Comparison of ENCODE assay signal across 1 cellular context in the genomic region with DNA sequence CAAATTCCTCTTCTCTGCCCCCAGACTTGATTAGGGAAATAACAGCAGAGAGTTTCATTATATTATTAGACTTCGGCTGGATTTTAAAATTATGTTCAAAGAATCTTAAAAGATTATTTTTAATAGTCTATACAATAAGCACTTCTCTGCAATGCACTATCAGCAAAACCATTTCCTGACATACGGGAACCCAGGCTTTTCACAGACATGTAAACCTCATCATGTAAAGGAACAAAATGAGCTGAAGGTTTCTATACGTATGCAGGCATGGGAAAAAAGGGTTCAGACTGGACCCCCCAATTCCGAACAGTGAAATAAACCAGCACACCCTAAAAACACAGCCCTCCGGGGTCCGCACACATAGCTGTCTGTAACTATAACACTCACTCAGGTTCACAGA.
TF ChIP-seq lines count a peak whose summit lies in the region.

No MANE protein-coding gene starts in this region.

TF ChIP-seq in GM12878, 131 proteins besides CTCF, POLR2A, EP300 and RAD21 (continued from another document):
- TF ChIP-seq, protein P1, sequence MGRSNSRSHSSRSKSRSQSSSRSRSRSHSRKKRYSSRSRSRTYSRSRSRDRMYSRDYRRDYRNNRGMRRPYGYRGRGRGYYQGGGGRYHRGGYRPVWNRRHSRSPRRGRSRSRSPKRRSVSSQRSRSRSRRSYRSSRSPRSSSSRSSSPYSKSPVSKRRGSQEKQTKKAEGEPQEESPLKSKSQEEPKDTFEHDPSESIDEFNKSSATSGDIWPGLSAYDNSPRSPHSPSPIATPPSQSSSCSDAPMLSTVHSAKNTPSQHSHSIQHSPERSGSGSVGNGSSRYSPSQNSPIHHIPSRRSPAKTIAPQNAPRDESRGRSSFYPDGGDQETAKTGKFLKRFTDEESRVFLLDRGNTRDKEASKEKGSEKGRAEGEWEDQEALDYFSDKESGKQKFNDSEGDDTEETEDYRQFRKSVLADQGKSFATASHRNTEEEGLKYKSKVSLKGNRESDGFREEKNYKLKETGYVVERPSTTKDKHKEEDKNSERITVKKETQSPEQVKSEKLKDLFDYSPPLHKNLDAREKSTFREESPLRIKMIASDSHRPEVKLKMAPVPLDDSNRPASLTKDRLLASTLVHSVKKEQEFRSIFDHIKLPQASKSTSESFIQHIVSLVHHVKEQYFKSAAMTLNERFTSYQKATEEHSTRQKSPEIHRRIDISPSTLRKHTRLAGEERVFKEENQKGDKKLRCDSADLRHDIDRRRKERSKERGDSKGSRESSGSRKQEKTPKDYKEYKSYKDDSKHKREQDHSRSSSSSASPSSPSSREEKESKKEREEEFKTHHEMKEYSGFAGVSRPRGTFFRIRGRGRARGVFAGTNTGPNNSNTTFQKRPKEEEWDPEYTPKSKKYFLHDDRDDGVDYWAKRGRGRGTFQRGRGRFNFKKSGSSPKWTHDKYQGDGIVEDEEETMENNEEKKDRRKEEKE (IDR thresholded peaks at IDR 0.05): no peak
